In the genomic region with DNA sequence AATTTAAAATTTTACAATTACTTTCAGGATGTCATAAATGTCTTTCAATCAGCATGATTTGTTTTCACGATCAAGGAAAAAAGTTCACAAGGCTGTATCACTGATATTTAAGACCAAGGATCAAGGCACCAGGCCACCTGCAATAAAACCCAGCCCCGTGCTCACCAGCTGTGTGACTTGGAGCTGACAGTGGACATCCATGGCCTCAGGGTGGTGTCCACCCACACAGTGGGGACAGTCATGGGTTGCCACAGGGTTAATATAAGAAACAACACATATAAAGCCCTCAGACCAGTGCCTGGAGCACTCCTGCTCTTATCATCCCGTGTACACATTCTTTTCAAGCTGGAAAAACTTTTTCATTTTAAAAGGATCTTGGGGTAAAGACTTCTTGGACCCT, we compare ENCODE assay signal across 23 cellular contexts. TPM values are rescaled to one million over a fixed set of nuclear protein-coding genes. Genes with fewer than 3 reads are reported as not detected.
"Had no signal": no experiment of that assay in that cellular context is flagged by ENCODE, and none has a peak within 500 bp of the region (broad histone marks: within the 10 kb centered on the region; RNA-seq: fewer than 3 reads in every experiment).

No MANE protein-coding gene starts in this region.

- DNase-seq: activated CD4-positive, alpha-beta memory T cell treated with anti-CD3 and anti-CD28 coated beads for 36 hours; activated CD4-positive, alpha-beta T cell treated with anti-CD3 and anti-CD28 coated beads for 36 hours; activated CD4-positive, alpha-beta T cell treated with anti-CD3 and anti-CD28 coated beads, Interleukin-2, amount 50 U/mL, for 1 hour; activated gamma-delta T cell; activated naive CD4-positive, alpha-beta T cell treated with Interleukin-2 at 50 U/mL for 16 hours; activated T-cell treated with anti-CD3 and anti-CD28 coated beads, Interleukin-2, amount 50 U/mL, for 24 hours; adrenal gland; body of pancreas; caudate nucleus; NCI-H1105; NCI-H1417 treated with DMSO at 0.1 percent for 48 hours; NCI-H1694; NCI-H1930; NCI-H2081 treated with DMSO at 0.1 percent for 48 hours; NCI-H345; NCI-H524 treated with DMSO at 0.1 percent for 48 hours; SHP77; SJCRH30; T1000 had no signal

- H3K4me3 ChIP-seq: adrenal gland, body of pancreas, SJCRH30, SK-N-MC had no signal

- H3K9me3 Mint-ChIP-seq: activated CD4-positive, alpha-beta memory T cell treated with anti-CD3 and anti-CD28 coated beads for 36 hours; activated naive CD4-positive, alpha-beta T cell treated with anti-CD3 and anti-CD28 coated beads, Interleukin-2, amount 50 U/mL, for 72 hours; activated T-cell treated with anti-CD3 and anti-CD28 coated beads, Interleukin-2, amount 50 U/mL, for 24 hours; activated T-helper 2 cell treated with anti-CD3 and anti-CD28 coated beads, Interferon-gamma antibody, Interleukin-2, Interleukin-4, amounts not matched to agents 10 μg/mL and 5 μg/mL and 100 μg/mL, durations not matched to agents 14 hours and 24 hours and 36 hours had no signal

- H3K36me3 ChIP-seq: adrenal gland, SJCRH30 had no signal

- H3K27ac Mint-ChIP-seq: activated CD4-positive, alpha-beta memory T cell treated with anti-CD3 and anti-CD28 coated beads for 36 hours; activated CD4-positive, alpha-beta T cell treated with anti-CD3 and anti-CD28 coated beads for 36 hours; activated T-cell treated with anti-CD3 and anti-CD28 coated beads, Interleukin-2, amount 50 U/mL, for 24 hours; activated T-helper 2 cell treated with anti-CD3 and anti-CD28 coated beads, Interferon-gamma antibody, Interleukin-2, Interleukin-4, amounts not matched to agents 10 μg/mL and 5 μg/mL and 100 μg/mL, durations not matched to agents 14 hours and 24 hours and 36 hours had no signal

- H3K4me1 ChIP-seq: adrenal gland, body of pancreas, SJCRH30 had no signal

- H3K27ac ChIP-seq: adrenal gland, body of pancreas, SJCRH30, SK-N-MC had no signal

- H3K4me3 Mint-ChIP-seq: activated CD4-positive, alpha-beta memory T cell treated with anti-CD3 and anti-CD28 coated beads for 36 hours; activated CD4-positive, alpha-beta T cell treated with anti-CD3 and anti-CD28 coated beads for 36 hours; activated T-cell treated with anti-CD3 and anti-CD28 coated beads, Interleukin-2, amount 50 U/mL, for 24 hours had no signal

- H3K4me1 Mint-ChIP-seq: activated CD4-positive, alpha-beta T cell treated with anti-CD3 and anti-CD28 coated beads for 36 hours had no signal

- H3K36me3 Mint-ChIP-seq: activated CD4-positive, alpha-beta memory T cell treated with anti-CD3 and anti-CD28 coated beads for 36 hours; activated naive CD4-positive, alpha-beta T cell treated with anti-CD3 and anti-CD28 coated beads, Interleukin-2, amount 50 U/mL, for 72 hours had no signal

- H3K27me3 ChIP-seq: body of pancreas had no signal

- H3K27me3 Mint-ChIP-seq: activated CD4-positive, alpha-beta T cell treated with anti-CD3 and anti-CD28 coated beads for 36 hours had no signal

- H3K9me3 ChIP-seq: adrenal gland, body of pancreas, SJCRH30 had no signal

RNA-seq across cellular contexts. Expression of gene PCSK6, which starts 56.5 kb away (rescaled TPM):
- total RNA-seq: M059J had no signal
